8 cellular contexts compared by ENCODE assay signal in the genomic region with DNA sequence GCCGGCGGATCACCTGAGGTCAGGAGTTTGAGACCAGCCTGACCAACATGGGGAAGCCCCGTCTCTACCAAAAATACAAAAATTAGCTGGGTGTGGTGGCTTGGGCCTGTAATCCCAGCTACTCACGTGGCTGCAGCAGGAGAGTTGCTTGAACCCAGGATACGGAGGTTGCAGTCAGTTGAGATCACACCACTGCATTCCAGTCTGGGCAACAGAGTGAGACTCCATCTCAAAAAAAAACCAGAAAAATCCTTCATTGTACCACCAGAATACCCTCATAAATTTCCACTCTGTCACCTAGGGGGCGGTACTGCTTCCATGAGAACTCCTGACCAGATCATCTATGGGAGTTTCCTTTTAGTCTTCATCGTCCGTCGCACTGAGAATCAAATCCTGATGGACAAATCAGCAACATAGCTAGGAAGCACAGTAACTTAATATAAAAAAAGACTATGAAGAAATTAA.
A peak's percentile ranks its signal among the peaks of the same experiment; 100 is the strongest.
DNase-seq lines count a peak whose midpoint lies in the region; ATAC-seq and TF ChIP-seq lines count a peak whose summit lies in the region.

No MANE protein-coding gene starts in this region.

- peak; percentile 66 for DNase-seq in AG20443 (ENCODE audit: low spot score)
- DNase-seq in SJSA1 (ENCODE audit: low read depth in 1 of 2, low spot score in 2 of 2): peak; percentile 86 to 91
- DNase-seq in epithelial cell of prostate (ENCODE audit: low read depth, low spot score): no peak
- peak; percentile 76 for DNase-seq in stimulated activated CD4-positive, alpha-beta T cell treated with anti-CD3 and anti-CD28 coated beads, Interleukin-4, amount 100 ng/mL, for 24 hours

- ATAC-seq in GM21529 (IDR thresholded peaks at IDR 0.05; ENCODE audit: unreplicated experiment): peak; percentile 20
- no peak for ATAC-seq in GM18502 (IDR thresholded peaks at IDR 0.05; ENCODE audit: poor library complexity, unreplicated experiment)
- no peak for ATAC-seq in gastroesophageal sphincter
- no peak for ATAC-seq in GM19035 (IDR thresholded peaks at IDR 0.05; ENCODE audit: unreplicated experiment)

- TF ChIP-seq EP300 in gastroesophageal sphincter (IDR thresholded peaks at IDR 0.05): no peak

- H3K27me3 ChIP-seq in SJSA1 (replicated peaks) (no peaks in the 10 kb centered on the region), gastroesophageal sphincter (no peaks in the 10 kb centered on the region)

- H3K27ac ChIP-seq in SJSA1 (peak overlapping the region; percentile 100), epithelial cell of prostate (peak overlapping the region; percentile 98), gastroesophageal sphincter (no peak overlapping the region)

- peaks cover 40% of the 10 kb centered on the region for H3K4me1 ChIP-seq in SJSA1 (replicated peaks)
- peaks cover 0 to 90% (median 0%) of the 10 kb centered on the region in 3 donors for H3K4me1 ChIP-seq in gastroesophageal sphincter

- TF ChIP-seq POLR2A in gastroesophageal sphincter (IDR thresholded peaks at IDR 0.05): no peak

- WGBS in gastroesophageal sphincter (ENCODE audit: low coverage in 1 of 2), 2 donors: 77 to 96% methylated on average over 4 to 7 of the region's 9 CpGs

- H3K4me3 ChIP-seq in SJSA1: peak overlapping the region; percentile 36
- no peak overlapping the region for H3K4me3 ChIP-seq in gastroesophageal sphincter

- no peak for TF ChIP-seq CTCF in gastroesophageal sphincter (IDR thresholded peaks at IDR 0.05)

- H3K36me3 ChIP-seq in SJSA1 (peaks cover 37% of the 10 kb centered on the region), gastroesophageal sphincter (peaks cover 0 to 55% of the 10 kb centered on the region in 2 donors)

- H3K9me3 ChIP-seq in SJSA1 (replicated peaks) (no peaks in the 10 kb centered on the region), gastroesophageal sphincter (no peaks in the 10 kb centered on the region)

Comparison
In these comparisons a context has a peak if more than half of its experiments do, and no peak if none do; other contexts are left out.
1. H3K27ac ChIP-seq: peak in SJSA1 (single experiment) and epithelial cell of prostate (single experiment); none in gastroesophageal sphincter (0 of 4).